ENCODE assay signal across 1 cellular context in the genomic region with DNA sequence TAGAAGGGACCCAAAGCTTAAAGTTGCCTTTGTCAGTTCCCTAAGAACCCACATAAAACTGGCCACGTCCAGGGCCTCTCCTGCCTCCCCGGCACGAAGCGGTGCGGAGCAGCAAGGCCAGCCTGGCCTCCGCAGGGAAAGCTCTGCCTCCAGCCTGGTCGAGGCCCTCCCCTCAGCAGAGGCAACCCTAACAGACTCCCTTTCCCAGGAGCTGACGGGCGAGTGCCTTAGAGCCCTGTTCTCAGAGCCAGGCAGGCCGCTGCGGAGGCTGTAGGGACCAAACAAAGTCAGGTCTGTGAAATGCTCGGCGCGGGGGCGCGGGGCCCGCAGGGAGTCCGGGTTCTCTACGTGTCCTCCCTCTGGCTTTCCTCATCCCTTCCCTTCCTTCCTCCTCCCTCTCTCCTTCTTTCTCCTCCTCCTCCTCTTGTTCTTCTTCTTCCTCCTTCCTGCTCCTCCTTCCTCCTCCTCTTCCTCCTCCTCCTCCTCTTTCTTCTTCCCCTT.
TF ChIP-seq lines count a peak whose summit lies in the region.

No MANE protein-coding gene starts in this region.

TF ChIP-seq in GM23338, 12 proteins besides CTCF, POLR2A, EP300 and RAD21 (continued from another document):
- TF ChIP-seq ZNF462 (CRISPR knock-in tag; IDR thresholded peaks at IDR 0.05) = no peak
- TF ChIP-seq POLR2AphosphoS5 (IDR thresholded peaks at IDR 0.05; ENCODE audit: low read depth) = no peak
- no peak for TF ChIP-seq JUNB (IDR thresholded peaks at IDR 0.05; ENCODE audit: unreplicated experiment)
- TF ChIP-seq STAT1 (IDR thresholded peaks at IDR 0.05; ENCODE audit: unreplicated experiment) = no peak
- TF ChIP-seq REST (IDR thresholded peaks at IDR 0.05; ENCODE audit: unreplicated experiment) = no peak
TF ChIP-seq in GM23338: peak in this region for 0.
